In genomic region chr5:148687427-148687826, GRCh38 we compare ENCODE assay signal across 8 cellular contexts.
DNase-seq lines count a peak whose midpoint lies in the region; ATAC-seq and TF ChIP-seq lines count a peak whose summit lies in the region.

No MANE protein-coding gene starts in this region.

- TF ChIP-seq CTCF in AG10803 (conservative IDR thresholded peaks at IDR 0.05; ENCODE audit: low read length) (peak; percentile 34; the same call in 1 of the 2 replicates), foreskin fibroblast (IDR thresholded peaks at IDR 0.05; ENCODE audit: low read depth, low read length) (peak; percentile 31)

- H3K4me3 ChIP-seq in AG10803 (ENCODE audit: low read length) (no peak overlapping the region), foreskin fibroblast (ENCODE audit: low read depth in 1 of 2, low read length in 2 of 2) (no peak overlapping the region)

- no peak for DNase-seq in AG10803 (ENCODE audit: low read depth)
- peak; percentile 77 for DNase-seq in OCI-M1 (lab: John Stamatoyannopoulos, UW)
- peak in 1 of 2 donors; percentile 2 for DNase-seq in foreskin fibroblast
- no peak for DNase-seq in midbrain (lab: John Stamatoyannopoulos, UW)
- no peak for DNase-seq in activated CD8-positive, alpha-beta memory T cell treated with anti-CD3 and anti-CD28 coated beads, Interleukin-2, amount 50 U/mL, for 48 hours
- no peak for DNase-seq in NCI-H1436 (lab: John Stamatoyannopoulos, UW)

- ATAC-seq in GM18873 (IDR thresholded peaks at IDR 0.05; ENCODE audit: low FRiP score, unreplicated experiment) (peak; percentile 92), HG03060 (IDR thresholded peaks at IDR 0.05; ENCODE audit: low read depth, unreplicated experiment) (peak; percentile 94)
